In genomic region chr22:21816787-21817496, GRCh38 we compare ENCODE assay signal across 8 cellular contexts. TPM values are rescaled to one million over a fixed set of nuclear protein-coding genes. Genes with fewer than 3 reads are reported as not detected.
DNase-seq lines count a peak whose midpoint lies in the region; ATAC-seq and TF ChIP-seq lines count a peak whose summit lies in the region.

No MANE protein-coding gene starts in this region.

- no peaks in the 10 kb centered on the region for H3K27me3 ChIP-seq in Loucy (ENCODE audit: insufficient read depth, low read length, poor library complexity, severe bottlenecking)

- DNase-seq in NCI-H748 (lab: John Stamatoyannopoulos, UW; ENCODE audit: unreplicated experiment) (peak; percentile 20), NCI-H748 treated with DMSO at 0.1 percent for 48 hours (lab: John Stamatoyannopoulos, UW) (no peak), foreskin fibroblast (peak; percentile 84 to 91), renal cortical epithelial cell (ENCODE audit: low read depth) (peak; percentile 96), COR-L47 (lab: John Stamatoyannopoulos, UW) (no peak)
- peak; percentile 61 for DNase-seq in activated CD8-positive, alpha-beta T cell treated with anti-CD3 and anti-CD28 coated beads, Interleukin-2, amount 10 ng/mL, durations not matched to agents 7 days and 5 days

- no peaks in the 10 kb centered on the region for H3F3A ChIP-seq in Loucy (ENCODE audit: low read depth)

- peak; percentile 89 for ATAC-seq in activated CD8-positive, alpha-beta T cell treated with anti-CD3 and anti-CD28 coated beads, Interleukin-2, amount 10 ng/mL, durations not matched to agents 7 days and 5 days
- no peak for ATAC-seq in GM19455 (IDR thresholded peaks at IDR 0.05; ENCODE audit: unreplicated experiment)

- H3K27ac Mint-ChIP-seq in activated CD8-positive, alpha-beta T cell treated with anti-CD3 and anti-CD28 coated beads, Interleukin-2, amount 10 ng/mL, durations not matched to agents 7 days and 5 days: peak overlapping the region; percentile 87

- H3K4me3 ChIP-seq in Loucy (ENCODE audit: low read length, poor library complexity, severe bottlenecking) (no peak overlapping the region), foreskin fibroblast (ENCODE audit: low read depth in 1 of 2, low read length in 2 of 2) (no peak overlapping the region)

- H3K4me1 ChIP-seq in Loucy (ENCODE audit: insufficient read depth, low read length, poor library complexity, severe bottlenecking): peaks cover 13% of the 10 kb centered on the region

- H3K36me3 Mint-ChIP-seq in activated CD8-positive, alpha-beta T cell treated with anti-CD3 and anti-CD28 coated beads, Interleukin-2, amount 10 ng/mL, durations not matched to agents 7 days and 5 days (ENCODE audit: low read depth): peaks cover 22% of the 10 kb centered on the region

- peaks cover 47% of the 10 kb centered on the region for H4K20me1 ChIP-seq in Loucy (ENCODE audit: insufficient read depth, low read length, poor library complexity, severe bottlenecking)

- H3K36me3 ChIP-seq in Loucy (ENCODE audit: insufficient read depth, low read length): peaks cover 4% of the 10 kb centered on the region

- CTCF ChIA-PET in activated CD8-positive, alpha-beta T cell treated with anti-CD3 and anti-CD28 coated beads, Interleukin-2, amount 10 ng/mL, durations not matched to agents 7 days and 5 days (lab: Charles Lee): interaction anchor here (0.7 kb wide), 1 partner anchor 136 kb away, joined by 3 read pairs; the partner anchor contains the start of gene PPM1F

- H3K4me1 Mint-ChIP-seq in activated CD8-positive, alpha-beta T cell treated with anti-CD3 and anti-CD28 coated beads, Interleukin-2, amount 10 ng/mL, durations not matched to agents 7 days and 5 days (ENCODE audit: low read depth): peaks cover 48% of the 10 kb centered on the region

- H3K4me3 Mint-ChIP-seq in activated CD8-positive, alpha-beta T cell treated with anti-CD3 and anti-CD28 coated beads, Interleukin-2, amount 10 ng/mL, durations not matched to agents 7 days and 5 days: peak overlapping the region; percentile 67

- H3K9me3 Mint-ChIP-seq in activated CD8-positive, alpha-beta T cell treated with anti-CD3 and anti-CD28 coated beads, Interleukin-2, amount 10 ng/mL, durations not matched to agents 7 days and 5 days (ENCODE audit: insufficient read depth): no peaks in the 10 kb centered on the region

- peaks cover 95% of the 10 kb centered on the region for H3K79me2 ChIP-seq in Loucy (ENCODE audit: insufficient read depth, low read length)

- no peak overlapping the region for H3K9ac ChIP-seq in Loucy (ENCODE audit: low read depth, low read length, poor library complexity, severe bottlenecking)

- POLR2A ChIA-PET in activated CD8-positive, alpha-beta T cell treated with anti-CD3 and anti-CD28 coated beads, Interleukin-2, amount 10 ng/mL, durations not matched to agents 7 days and 5 days (lab: Charles Lee): interaction anchor here (0.6 to 1.5 kb wide), 3 partner anchors 8 to 54 kb away, joined by 3 to 12 read pairs (median 4); partner anchors contain the start of gene MAPK1

- no peak overlapping the region for H2AFZ ChIP-seq in Loucy (ENCODE audit: low read length)

- H3K4me2 ChIP-seq in Loucy (ENCODE audit: low read depth, low read length, poor library complexity, severe bottlenecking): peak overlapping the region; percentile 29

- no peaks in the 10 kb centered on the region for H3K27me3 Mint-ChIP-seq in activated CD8-positive, alpha-beta T cell treated with anti-CD3 and anti-CD28 coated beads, Interleukin-2, amount 10 ng/mL, durations not matched to agents 7 days and 5 days (ENCODE audit: low read depth)

- H3K9me2 ChIP-seq in Loucy (replicated peaks; ENCODE audit: low read depth, low read length): no peaks in the 10 kb centered on the region

- TF ChIP-seq CTCF in Loucy (conservative IDR thresholded peaks at IDR 0.05; ENCODE audit: low read length): no peak
- TF ChIP-seq CTCF in foreskin fibroblast (IDR thresholded peaks at IDR 0.05; ENCODE audit: low read depth, low read length): no peak

- no peaks in the 10 kb centered on the region for H3K9me3 ChIP-seq in Loucy (ENCODE audit: insufficient read depth, low read depth, low read length)

RNA-seq across cellular contexts. Expression of gene MAPK1, which starts 50.5 kb away (rescaled TPM):
- total RNA-seq in activated CD8-positive, alpha-beta T cell treated with anti-CD3 and anti-CD28 coated beads, Interleukin-2, amount 10 ng/mL, durations not matched to agents 7 days and 5 days: 100 to 1,000 TPM; 141 to 144 TPM
- 64.6 and 93.1 TPM in 2 replicates for total RNA-seq in renal cortical epithelial cell

Comparison
In these comparisons a context has a peak if more than half of its experiments do, and no peak if none do; other contexts are left out.
1. DNase-seq: peak in NCI-H748 (single experiment), activated CD8-positive, alpha-beta T cell treated with anti-CD3 and anti-CD28 coated beads, Interleukin-2, amount 10 ng/mL, durations not matched to agents 7 days and 5 days (single experiment), foreskin fibroblast (2 of 2) and renal cortical epithelial cell (single experiment); none in NCI-H748 treated with DMSO at 0.1 percent for 48 hours (single experiment) and COR-L47 (single experiment).